8 cellular contexts compared by ENCODE assay signal in the genomic region with DNA sequence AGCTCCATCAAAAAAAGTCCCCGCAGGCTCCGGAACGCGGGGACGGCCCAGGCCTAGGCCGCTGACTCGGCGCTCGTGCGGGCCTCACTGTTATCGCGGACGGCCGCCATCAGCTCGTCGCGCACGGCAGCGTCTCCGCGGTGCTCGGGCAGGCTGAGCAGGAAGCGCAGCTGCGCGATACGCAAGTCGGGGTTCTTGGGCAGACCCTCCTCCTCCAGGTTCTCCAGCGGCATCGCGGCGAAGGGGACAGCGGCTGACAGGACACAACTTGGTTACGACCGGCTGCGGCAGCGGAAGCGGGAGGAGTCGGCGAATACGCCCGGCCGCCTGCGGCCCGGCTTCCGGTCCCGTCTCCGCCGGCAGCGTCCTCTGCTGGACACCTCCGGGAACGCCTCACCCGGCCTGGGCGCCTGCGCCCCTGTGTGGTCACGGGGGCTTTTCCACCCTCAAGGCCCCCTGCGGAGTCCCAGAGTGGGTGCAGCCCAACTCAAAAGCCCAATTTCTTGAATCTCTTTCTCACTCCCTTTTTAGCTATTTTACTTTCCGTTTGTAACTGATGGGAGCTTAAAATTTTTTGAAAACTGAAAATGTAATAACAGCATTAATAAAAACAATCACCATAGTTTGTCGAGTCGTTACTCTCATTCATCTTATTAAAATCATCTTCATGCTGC. TPM values are rescaled to one million over a fixed set of nuclear protein-coding genes. Genes with fewer than 3 reads are reported as not detected.
DNase-seq lines count a peak whose midpoint lies in the region; ATAC-seq and TF ChIP-seq lines count a peak whose summit lies in the region.

A gene (minus strand): TSS at position 308 of the 674 bp plus-strand sequence. CDS start 75 bp downstream, at position 233.

- peak within 1 kb of the TSS; percentile 90 for H3K4me3 ChIP-seq in Jurkat, Clone E6-1 (ENCODE audit: low read length)

- ATAC-seq in GM21619 (IDR thresholded peaks at IDR 0.05; ENCODE audit: unreplicated experiment) (peak; percentile 96), natural killer cell (peak; percentile 95 to 99 (median 97))
- ATAC-seq in activated T-helper 17 cell treated with anti-CD3 and anti-CD28 coated beads, Interleukin-2, amount 50 U/mL, for 72 hours (replicated peaks), result peak; percentile 93
- peak; percentile 96 for ATAC-seq in stimulated activated naive CD8-positive, alpha-beta T cell treated with anti-CD3 and anti-CD28 coated beads, Interleukin-15, Interleukin-2, amounts not matched to agents 100 U/mL and 50 U/mL, for 24 hours

- H3K9me3 Mint-ChIP-seq in activated T-helper 17 cell treated with anti-CD3 and anti-CD28 coated beads, Interleukin-2, amount 50 U/mL, for 72 hours, result no peaks in the 10 kb centered on the region
- no peaks in the 10 kb centered on the region for H3K9me3 Mint-ChIP-seq in natural killer cell

- H3K4me1 Mint-ChIP-seq in activated T-helper 17 cell treated with anti-CD3 and anti-CD28 coated beads, Interleukin-2, amount 50 U/mL, for 72 hours, result peaks cover 11% of the 10 kb centered on the region
- peaks cover 22 to 24% of the 10 kb centered on the region in 2 donors for H3K4me1 Mint-ChIP-seq in natural killer cell

- TF ChIP-seq CTCF in natural killer cell (IDR thresholded peaks at IDR 0.05), result peak; percentile 99

- intact Hi-C loops in natural killer cell (cut with micrococcal nuclease), result loop anchor here (5.0 kb wide), 3 partner anchors 46 to 161 kb away; a partner anchor contains a TSS

- peak within 1 kb of the TSS; percentile 89 for H3K4me3 Mint-ChIP-seq in activated T-helper 17 cell treated with anti-CD3 and anti-CD28 coated beads, Interleukin-2, amount 50 U/mL, for 72 hours
- peak within 1 kb of the TSS; percentile 85 for H3K4me3 Mint-ChIP-seq in natural killer cell

- peak; percentile 84 for DNase-seq in EH (ENCODE audit: low read depth)
- DNase-seq in Jurkat, Clone E6-1 (ENCODE audit: low read depth, low spot score), result peak; percentile 78
- DNase-seq in RPMI8226, result peak; percentile 90
- DNase-seq in fibroblast of peridontal ligament (ENCODE audit: extremely low read depth), result peak; percentile 78
- peak; percentile 91 for DNase-seq in natural killer cell
- DNase-seq in stimulated activated naive CD8-positive, alpha-beta T cell treated with anti-CD3 and anti-CD28 coated beads, Interleukin-15, Interleukin-2, amounts not matched to agents 100 U/mL and 50 U/mL, for 24 hours, result peak; percentile 97

- no peaks in the 10 kb centered on the region for H3K36me3 Mint-ChIP-seq in activated T-helper 17 cell treated with anti-CD3 and anti-CD28 coated beads, Interleukin-2, amount 50 U/mL, for 72 hours (ENCODE audit: low read depth)
- no peaks in the 10 kb centered on the region for H3K36me3 Mint-ChIP-seq in natural killer cell

- peak within 1 kb of the TSS; percentile 90 for H3K27ac Mint-ChIP-seq in activated T-helper 17 cell treated with anti-CD3 and anti-CD28 coated beads, Interleukin-2, amount 50 U/mL, for 72 hours
- H3K27ac Mint-ChIP-seq in natural killer cell, result peak within 1 kb of the TSS; percentile 84 to 89

- H3K27me3 Mint-ChIP-seq in activated T-helper 17 cell treated with anti-CD3 and anti-CD28 coated beads, Interleukin-2, amount 50 U/mL, for 72 hours, result peaks cover 4% of the 10 kb centered on the region
- H3K27me3 Mint-ChIP-seq in natural killer cell (ENCODE audit: low read depth in 2 of 2), result peaks cover 12 to 21% of the 10 kb centered on the region in 2 donors

RNA-seq across cellular contexts. Expression of the gene that starts here (rescaled TPM):
- 156 TPM for polyA plus RNA-seq in Jurkat, Clone E6-1 (2012; ENCODE audit: insufficient read depth, insufficient read length)
- 100 to 1,000 TPM in 1 of 2 donors, 10 to 100 TPM in 1; 79.4 to 113 TPM for total RNA-seq in activated T-helper 17 cell treated with anti-CD3 and anti-CD28 coated beads, Interleukin-2, amount 50 U/mL, for 72 hours
- total RNA-seq in natural killer cell, result 100 to 1,000 TPM in 2 of 3 donors, 10 to 100 TPM in 1; 84.4 to 105 (median 102) TPM

Comparison
In these comparisons a context has a peak if more than half of its experiments do, and no peak if none do; other contexts are left out.
1. Peak in every context shown above with its lines: DNase-seq, ATAC-seq and H3K4me3 ChIP-seq.